ENCODE assay signal across 34 cellular contexts in the genomic region with DNA sequence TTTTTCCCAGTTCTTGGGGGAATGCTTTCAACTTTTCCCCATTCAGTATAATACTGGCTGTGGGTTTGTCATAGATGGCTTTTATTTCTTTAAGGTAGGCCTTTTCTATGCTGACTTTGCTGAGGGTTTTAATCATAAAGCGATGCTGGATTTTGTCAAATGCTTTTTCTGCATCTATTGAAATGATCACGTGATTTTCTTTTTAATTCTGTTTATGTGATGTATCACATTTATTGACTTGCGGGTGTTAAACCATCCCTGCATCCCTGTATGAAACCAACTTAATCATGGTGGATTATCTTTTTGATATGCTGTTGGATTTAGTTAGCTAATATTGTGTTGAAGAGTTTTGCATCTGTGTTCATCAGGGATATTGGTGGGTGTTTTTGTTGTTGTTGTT.
"Had no signal": no experiment of that assay in that cellular context is flagged by ENCODE, and none has a peak within 500 bp of the region (broad histone marks: within the 10 kb centered on the region; RNA-seq: fewer than 3 reads in every experiment).

No MANE protein-coding gene starts in this region.

- DNase-seq: Karpas-422, Kasumi-1, MG63, MM.1S, MV-4-11, NCI-H1048, NCI-H1092, NCI-H1092 treated with DMSO at 0.1 percent for 48 hours, NCI-H1105, NCI-H1105 treated with DMSO at 0.1 percent for 48 hours, NCI-H1417, NCI-H1417 treated with DMSO at 0.1 percent for 48 hours, NCI-H1436, NCI-H1436 treated with DMSO at 0.1 percent for 48 hours, NCI-H146, NCI-H1694, NCI-H1694 treated with DMSO at 0.1 percent for 48 hours, NCI-H187, NCI-H187 treated with DMSO at 0.1 percent for 48 hours, NCI-H1930, NCI-H2029, NCI-H2029 treated with DMSO at 0.1 percent for 48 hours, NCI-H2081, NCI-H2081 treated with DMSO at 0.1 percent for 48 hours, NCI-H2107, NCI-H2171, NCI-H2171 treated with DMSO at 0.1 percent for 48 hours, NCI-H2227 treated with DMSO at 0.1 percent for 48 hours, NCI-H226, NCI-H345, NCI-H446, NCI-H446 treated with DMSO at 0.1 percent for 48 hours, NCI-H510A, NCI-H510A treated with DMSO at 0.1 percent for 48 hours had no signal

- H3K4me3 ChIP-seq: MG63 had no signal

- H3K36me3 ChIP-seq: MG63 had no signal
